15 cellular contexts compared by ENCODE assay signal in the genomic region with DNA sequence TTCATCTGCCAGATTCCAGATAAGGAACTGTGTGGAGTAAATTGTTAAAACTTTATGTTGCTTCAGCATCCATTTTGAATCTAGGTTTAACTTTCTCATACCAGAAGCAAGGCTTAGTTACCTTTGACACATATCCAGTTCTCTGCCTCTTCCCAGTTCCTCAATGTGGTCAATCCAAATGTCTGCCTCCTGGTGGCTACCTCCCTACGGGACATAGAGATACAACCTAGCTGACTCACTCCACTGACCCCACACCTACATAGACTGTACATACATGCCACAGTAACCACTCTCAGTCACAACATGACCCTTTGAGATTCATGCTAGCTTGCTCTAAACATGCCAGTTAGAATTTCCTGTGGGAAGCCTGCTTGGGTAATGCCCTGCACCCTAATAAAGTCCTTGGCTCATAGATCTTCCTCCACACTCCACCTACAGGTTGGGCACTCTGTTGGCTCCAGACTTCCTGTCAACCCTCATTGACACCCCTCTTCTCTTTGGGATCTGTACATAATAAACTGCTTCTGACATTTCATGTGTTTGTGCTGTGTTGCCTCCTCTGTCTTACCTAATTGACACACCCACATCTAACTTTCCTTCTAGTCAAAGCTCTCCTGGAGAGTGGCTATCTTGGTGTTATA.
DNase-seq lines count a peak whose midpoint lies in the region; ATAC-seq and TF ChIP-seq lines count a peak whose summit lies in the region.
"Had no signal": no experiment of that assay in that cellular context is flagged by ENCODE, and none has a peak within 500 bp of the region (broad histone marks: within the 10 kb centered on the region; RNA-seq: fewer than 3 reads in every experiment).

No MANE protein-coding gene starts in this region.

- H3K4me2 ChIP-seq in mesendoderm (ENCODE audit: low read length): no peak overlapping the region

- H3K27ac Mint-ChIP-seq in naive thymus-derived CD4-positive, alpha-beta T cell: no peak overlapping the region
- H3K27ac Mint-ChIP-seq in osteocyte (ENCODE audit: unreplicated experiment): no peak overlapping the region
- H3K27ac Mint-ChIP-seq: activated CD8-positive, alpha-beta memory T cell treated with anti-CD3 and anti-CD28 coated beads, Interleukin-2, amount 10 ng/mL, durations not matched to agents 7 days and 5 days had no signal

- H4K8ac ChIP-seq in mesendoderm (ENCODE audit: low read depth, low read length): no peak overlapping the region

- peaks cover 4 to 25% (median 16%) of the 10 kb centered on the region in 5 donors for H3K27me3 Mint-ChIP-seq in naive thymus-derived CD4-positive, alpha-beta T cell
- H3K27me3 Mint-ChIP-seq in osteocyte (ENCODE audit: unreplicated experiment): peaks cover 44% of the 10 kb centered on the region
- H3K27me3 Mint-ChIP-seq: activated CD8-positive, alpha-beta memory T cell treated with anti-CD3 and anti-CD28 coated beads, Interleukin-2, amount 10 ng/mL, durations not matched to agents 7 days and 5 days had no signal

- H3K23ac ChIP-seq in mesendoderm (ENCODE audit: low read length): no peak overlapping the region

- H2BK120ac ChIP-seq in mesendoderm (ENCODE audit: low read depth, low read length): no peak overlapping the region

- H3K4me1 ChIP-seq in mesendoderm (ENCODE audit: control insufficient read depth, low read depth, low read length): no peaks in the 10 kb centered on the region
- no peaks in the 10 kb centered on the region for H3K4me1 ChIP-seq in naive thymus-derived CD4-positive, alpha-beta T cell (ENCODE audit: control insufficient read depth in 2 of 2, insufficient read depth in 2 of 2, low read length in 2 of 2)
- H3K4me1 ChIP-seq: body of pancreas, upper lobe of left lung had no signal

- H3K4me1 Mint-ChIP-seq in naive thymus-derived CD4-positive, alpha-beta T cell: no peaks in the 10 kb centered on the region
- H3K4me1 Mint-ChIP-seq in osteocyte (ENCODE audit: unreplicated experiment): no peaks in the 10 kb centered on the region
- H3K4me1 Mint-ChIP-seq: activated CD8-positive, alpha-beta memory T cell treated with anti-CD3 and anti-CD28 coated beads, Interleukin-2, amount 10 ng/mL, durations not matched to agents 7 days and 5 days; neural crest cell had no signal

- H2BK15ac ChIP-seq in mesendoderm (replicated peaks; ENCODE audit: low read depth): no peak overlapping the region

- no peak overlapping the region for H2AK5ac ChIP-seq in mesendoderm (ENCODE audit: low read length)

- no peak overlapping the region for H3K4ac ChIP-seq in mesendoderm (ENCODE audit: low read depth, low read length)

- H4K5ac ChIP-seq in mesendoderm (ENCODE audit: low read length): no peak overlapping the region

- no peaks in the 10 kb centered on the region for H3K9me3 ChIP-seq in naive thymus-derived CD4-positive, alpha-beta T cell (ENCODE audit: control insufficient read depth in 2 of 3, low read length in 3 of 3)
- H3K9me3 ChIP-seq: body of pancreas, upper lobe of left lung had no signal

- POLR2A ChIA-PET in naive thymus-derived CD4-positive, alpha-beta T cell (lab: Charles Lee): no interaction called here

- H3K36me3 ChIP-seq in mesendoderm (ENCODE audit: control insufficient read depth, insufficient read depth, low read length): no peaks in the 10 kb centered on the region
- no peaks in the 10 kb centered on the region for H3K36me3 ChIP-seq in naive thymus-derived CD4-positive, alpha-beta T cell (ENCODE audit: control insufficient read depth in 2 of 3, insufficient read depth in 3 of 3, low read length in 3 of 3)
- H3K36me3 ChIP-seq: upper lobe of left lung had no signal

- H3K18ac ChIP-seq in mesendoderm (ENCODE audit: low read length): no peak overlapping the region

- no peak overlapping the region for H3K9ac ChIP-seq in mesendoderm (ENCODE audit: low read length)

- H3K4me3 ChIP-seq in cardiac fibroblast (replicated peaks in 1 of 2; ENCODE audit: low read depth in 2 of 2, low read length in 2 of 2) (no peak overlapping the region), mesendoderm (ENCODE audit: low read length) (no peak overlapping the region)
- H3K4me3 ChIP-seq in naive thymus-derived CD4-positive, alpha-beta T cell (ENCODE audit: low read length): no peak overlapping the region
- H3K4me3 ChIP-seq: body of pancreas, upper lobe of left lung had no signal

- no peaks in the 10 kb centered on the region for H3K79me2 ChIP-seq in mesendoderm (ENCODE audit: control insufficient read depth, insufficient read depth, low read length)

- H2BK5ac ChIP-seq in mesendoderm (ENCODE audit: low read length): no peak overlapping the region

- DNase-seq in EH (ENCODE audit: low read depth) (peak; percentile 32), LoVo (ENCODE audit: low spot score) (peak; percentile 21), cardiac fibroblast (ENCODE audit: low read depth in 2 of 2) (peak; percentile 53 to 71), mesendoderm (peak; percentile 82), osteocyte (ENCODE audit: extremely low spot score, unreplicated experiment) (no peak), NCI-H2227 (lab: John Stamatoyannopoulos, UW; ENCODE audit: unreplicated experiment) (no peak), caudate nucleus (lab: John Stamatoyannopoulos, UW) (no peak)
- DNase-seq in naive thymus-derived CD4-positive, alpha-beta T cell: no peak
- DNase-seq: activated CD8-positive, alpha-beta memory T cell treated with anti-CD3 and anti-CD28 coated beads, Interleukin-2, amount 10 ng/mL, durations not matched to agents 7 days and 5 days; body of pancreas; DMS153; NCI-H2081; upper lobe of left lung had no signal

- H3K27me3 ChIP-seq in mesendoderm (ENCODE audit: insufficient read depth, low read length, poor library complexity): no peaks in the 10 kb centered on the region
- H3K27me3 ChIP-seq in naive thymus-derived CD4-positive, alpha-beta T cell (ENCODE audit: control insufficient read depth in 2 of 2, insufficient read depth in 2 of 2, low read length in 2 of 2): no peaks in the 10 kb centered on the region
- H3K27me3 ChIP-seq: body of pancreas, upper lobe of left lung had no signal

- peak; percentile 34 for TF ChIP-seq CTCF in cardiac fibroblast (IDR thresholded peaks at IDR 0.05; ENCODE audit: low read depth, low read length)
- no peak for TF ChIP-seq CTCF in osteocyte (IDR thresholded peaks at IDR 0.05)

- no CpG with 5 or more reads among the region's 1 CpG for WGBS in mesendoderm (ENCODE audit: extremely low coverage, insufficient coverage, low lambda C conversion rate)

- H3K27ac ChIP-seq in mesendoderm (ENCODE audit: low read depth, low read length) (no peak overlapping the region), caudate nucleus (ENCODE audit: low read depth, low read length) (no peak overlapping the region)
- H3K27ac ChIP-seq in naive thymus-derived CD4-positive, alpha-beta T cell (ENCODE audit: low read depth, low read length): no peak overlapping the region
- H3K27ac ChIP-seq: body of pancreas, HL-60, upper lobe of left lung had no signal

- ATAC-seq in naive thymus-derived CD4-positive, alpha-beta T cell: no peak
- ATAC-seq: activated CD8-positive, alpha-beta memory T cell treated with anti-CD3 and anti-CD28 coated beads, Interleukin-2, amount 10 ng/mL, durations not matched to agents 7 days and 5 days; body of pancreas had no signal

- H3K56ac ChIP-seq in mesendoderm (ENCODE audit: low read length): no peak overlapping the region

- no peaks in the 10 kb centered on the region for H3K79me1 ChIP-seq in mesendoderm (ENCODE audit: low read length)

- H3K4me3 Mint-ChIP-seq in naive thymus-derived CD4-positive, alpha-beta T cell: no peak overlapping the region
- H3K4me3 Mint-ChIP-seq in osteocyte (ENCODE audit: unreplicated experiment): no peak overlapping the region
- H3K4me3 Mint-ChIP-seq: activated CD8-positive, alpha-beta memory T cell treated with anti-CD3 and anti-CD28 coated beads, Interleukin-2, amount 10 ng/mL, durations not matched to agents 7 days and 5 days; neural crest cell had no signal

- H3K36me3 Mint-ChIP-seq in naive thymus-derived CD4-positive, alpha-beta T cell: no peaks in the 10 kb centered on the region
- no peaks in the 10 kb centered on the region for H3K36me3 Mint-ChIP-seq in osteocyte (ENCODE audit: unreplicated experiment)
- H3K36me3 Mint-ChIP-seq: activated CD8-positive, alpha-beta memory T cell treated with anti-CD3 and anti-CD28 coated beads, Interleukin-2, amount 10 ng/mL, durations not matched to agents 7 days and 5 days had no signal

- peaks cover 0 to 5% (median 0%) of the 10 kb centered on the region in 11 donors for H3K9me3 Mint-ChIP-seq in naive thymus-derived CD4-positive, alpha-beta T cell
- H3K9me3 Mint-ChIP-seq in osteocyte (ENCODE audit: unreplicated experiment): no peaks in the 10 kb centered on the region
- H3K9me3 Mint-ChIP-seq: neural crest cell had no signal

- intact Hi-C loops in naive thymus-derived CD4-positive, alpha-beta T cell (cut with micrococcal nuclease): no loop called here

- CTCF ChIA-PET in naive thymus-derived CD4-positive, alpha-beta T cell (lab: Charles Lee): no interaction called here

Comparison
In these comparisons a context has a peak if more than half of its experiments do, and no peak if none do; other contexts are left out.
1. DNase-seq: peak in EH (single experiment), LoVo (single experiment), cardiac fibroblast (2 of 2) and mesendoderm (single experiment); none in naive thymus-derived CD4-positive, alpha-beta T cell (0 of 9), osteocyte (single experiment), NCI-H2227 (single experiment) and caudate nucleus (0 of 61).